Comparison of ENCODE assay signal across 11 cellular contexts in the genomic region with DNA sequence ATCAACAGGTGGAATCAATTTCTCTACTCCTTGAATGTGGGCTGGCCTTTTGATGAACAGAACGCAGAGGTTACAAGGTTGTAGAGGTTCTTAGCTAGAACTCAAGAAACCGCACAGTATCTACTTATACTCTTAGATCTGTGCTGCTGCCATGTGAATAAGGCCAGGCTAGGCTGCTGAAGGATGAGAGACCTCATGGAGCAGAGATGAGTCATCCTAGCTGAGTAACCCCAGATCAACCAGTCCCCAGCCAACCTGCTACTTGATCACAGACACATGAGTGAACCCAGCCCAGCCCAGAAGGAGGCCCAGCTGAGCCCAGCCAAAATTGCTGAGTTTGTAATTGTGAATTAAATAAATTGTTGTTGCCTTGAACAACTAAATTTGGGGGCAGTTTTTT. TPM values are rescaled to one million over a fixed set of nuclear protein-coding genes. Genes with fewer than 3 reads are reported as not detected.
DNase-seq lines count a peak whose midpoint lies in the region; TF ChIP-seq lines count a peak whose summit lies in the region.
"Had no signal": no experiment of that assay in that cellular context is flagged by ENCODE, and none has a peak within 500 bp of the region (broad histone marks: within the 10 kb centered on the region; RNA-seq: fewer than 3 reads in every experiment).

No MANE protein-coding gene starts in this region.

- H3K4me3 ChIP-seq in vagina, result no peak overlapping the region
- H3K4me3 ChIP-seq in mesenchymal stem cell (ENCODE audit: insufficient read depth in 1 of 2, low read depth in 1 of 2, low read length in 2 of 2), result no peak overlapping the region
- H3K4me3 ChIP-seq: ovary had no signal

- H3K36me3 ChIP-seq in vagina (no peaks in the 10 kb centered on the region), mesenchymal stem cell (ENCODE audit: control insufficient read depth in 1 of 2, insufficient read depth in 2 of 2, low read depth in 1 of 2, low read length in 2 of 2) (no peaks in the 10 kb centered on the region)
- H3K36me3 ChIP-seq: ovary had no signal

- H2BK5ac ChIP-seq in mesenchymal stem cell (ENCODE audit: low read depth, low read length, poor library complexity, severe bottlenecking), result no peak overlapping the region

- peaks cover 21% of the 10 kb centered on the region for H3K9me3 Mint-ChIP-seq in activated T-helper 2 cell treated with anti-CD3 and anti-CD28 coated beads, Interferon-gamma antibody, Interleukin-2, Interleukin-4, amounts not matched to agents 10 μg/mL and 5 μg/mL and 100 μg/mL, durations not matched to agents 14 hours and 24 hours and 36 hours

- H2AFZ ChIP-seq in mesenchymal stem cell (ENCODE audit: low read depth, low read length), result no peak overlapping the region

- H3K27ac Mint-ChIP-seq in activated T-helper 2 cell treated with anti-CD3 and anti-CD28 coated beads, Interferon-gamma antibody, Interleukin-2, Interleukin-4, amounts not matched to agents 10 μg/mL and 5 μg/mL and 100 μg/mL, durations not matched to agents 14 hours and 24 hours and 36 hours, result peak overlapping the region; percentile 78
- H3K27ac Mint-ChIP-seq: stimulated activated naive CD8-positive, alpha-beta T cell treated with anti-CD3 and anti-CD28 coated beads, Interleukin-15, Interleukin-2, amounts not matched to agents 100 ng/mL and 50 ng/mL, for 24 hours had no signal

- peak overlapping the region; percentile 19 for H3K4me3 Mint-ChIP-seq in activated T-helper 2 cell treated with anti-CD3 and anti-CD28 coated beads, Interferon-gamma antibody, Interleukin-2, Interleukin-4, amounts not matched to agents 10 μg/mL and 5 μg/mL and 100 μg/mL, durations not matched to agents 14 hours and 24 hours and 36 hours (ENCODE audit: low read depth)
- H3K4me3 Mint-ChIP-seq: stimulated activated naive CD8-positive, alpha-beta T cell treated with anti-CD3 and anti-CD28 coated beads, Interleukin-15, Interleukin-2, amounts not matched to agents 100 ng/mL and 50 ng/mL, for 24 hours had no signal

- no peak overlapping the region for H3K23ac ChIP-seq in mesenchymal stem cell (ENCODE audit: low read length in 2 of 2)

- H3K4me1 ChIP-seq in vagina (no peaks in the 10 kb centered on the region), mesenchymal stem cell (ENCODE audit: control insufficient read depth, insufficient read depth, low read depth, low read length) (peaks cover 2% of the 10 kb centered on the region)

- H2BK12ac ChIP-seq in mesenchymal stem cell (ENCODE audit: low read length in 2 of 2), result no peak overlapping the region

- no peak for TF ChIP-seq CTCF in vagina (IDR thresholded peaks at IDR 0.05)

- no peak overlapping the region for H2AK5ac ChIP-seq in mesenchymal stem cell (ENCODE audit: low read length, severe bottlenecking)

- no peaks in the 10 kb centered on the region for H3K27me3 Mint-ChIP-seq in activated T-helper 2 cell treated with anti-CD3 and anti-CD28 coated beads, Interferon-gamma antibody, Interleukin-2, Interleukin-4, amounts not matched to agents 10 μg/mL and 5 μg/mL and 100 μg/mL, durations not matched to agents 14 hours and 24 hours and 36 hours (ENCODE audit: low read depth)

- no peak overlapping the region for H3K18ac ChIP-seq in mesenchymal stem cell (ENCODE audit: low read depth in 1 of 2, low read length in 2 of 2)

- no peak overlapping the region for H4K91ac ChIP-seq in mesenchymal stem cell (ENCODE audit: low read length)

- no peak overlapping the region for H3K4me2 ChIP-seq in mesenchymal stem cell (ENCODE audit: low read length, poor library complexity, severe bottlenecking)

- H3K36me3 Mint-ChIP-seq in activated T-helper 2 cell treated with anti-CD3 and anti-CD28 coated beads, Interferon-gamma antibody, Interleukin-2, Interleukin-4, amounts not matched to agents 10 μg/mL and 5 μg/mL and 100 μg/mL, durations not matched to agents 14 hours and 24 hours and 36 hours (ENCODE audit: low read depth), result peaks cover 25% of the 10 kb centered on the region

- H2BK15ac ChIP-seq in mesenchymal stem cell (ENCODE audit: low read depth, poor library complexity, severe bottlenecking), result no peak overlapping the region

- no peak overlapping the region for H4K8ac ChIP-seq in mesenchymal stem cell (ENCODE audit: low read length)

- no peak overlapping the region for H3K9ac ChIP-seq in mesenchymal stem cell (ENCODE audit: low read length)

- H3K27ac ChIP-seq in vagina, result no peak overlapping the region
- H3K27ac ChIP-seq in mesenchymal stem cell (ENCODE audit: low read length, poor library complexity, severe bottlenecking), result no peak overlapping the region
- H3K27ac ChIP-seq: ovary had no signal

- peaks cover 48% of the 10 kb centered on the region for H3K4me1 Mint-ChIP-seq in activated T-helper 2 cell treated with anti-CD3 and anti-CD28 coated beads, Interferon-gamma antibody, Interleukin-2, Interleukin-4, amounts not matched to agents 10 μg/mL and 5 μg/mL and 100 μg/mL, durations not matched to agents 14 hours and 24 hours and 36 hours (ENCODE audit: low read depth)

- 90% methylated on average over 2 of the region's 2 CpGs for WGBS in mesenchymal stem cell

- H3K27me3 ChIP-seq in vagina (no peaks in the 10 kb centered on the region), mesenchymal stem cell (ENCODE audit: control insufficient read depth in 1 of 2, insufficient read depth in 1 of 2, low read length in 2 of 2) (no peaks in the 10 kb centered on the region)
- H3K27me3 ChIP-seq: ovary had no signal

- TF ChIP-seq POLR2A in vagina (IDR thresholded peaks at IDR 0.05), result no peak

- intact Hi-C loops in activated T-helper 2 cell treated with anti-CD3 and anti-CD28 coated beads, Interferon-gamma antibody, Interleukin-2, Interleukin-4, amounts not matched to agents 10 μg/mL and 5 μg/mL and 100 μg/mL, durations not matched to agents 14 hours and 24 hours and 36 hours (cut with micrococcal nuclease), result loop anchor here (1.0 kb wide), 1 partner anchor 9 kb away; no protein-coding TSS in a partner anchor
- intact Hi-C loops in vagina (cut with DNase I), result no loop called here

- DNase-seq in NCI-H2029 (lab: John Stamatoyannopoulos, UW) (peak; percentile 21), NCI-H2029 treated with DMSO at 0.1 percent for 48 hours (lab: John Stamatoyannopoulos, UW) (no peak), MV-4-11 (lab: John Stamatoyannopoulos, UW) (peak; percentile 23), vagina (ENCODE audit: extremely low spot score in 2 of 2) (no peak), mesenchymal stem cell (no peak), activated gamma-delta T cell treated with Interleukin-2 at 50 U/mL for 16 hours (no peak)
- DNase-seq in activated T-helper 2 cell treated with anti-CD3 and anti-CD28 coated beads, Interferon-gamma antibody, Interleukin-2, Interleukin-4, amounts not matched to agents 10 μg/mL and 5 μg/mL and 100 μg/mL, durations not matched to agents 14 hours and 24 hours and 36 hours (ENCODE audit: low spot score), result peak; percentile 62
- DNase-seq in stimulated activated CD4-positive, alpha-beta T cell treated with anti-CD3 and anti-CD28 coated beads, Interleukin-2, amount 100 ng/mL, for 4 hours (ENCODE audit: low read depth), result peak; percentile 9
- DNase-seq: NCI-H187 treated with DMSO at 0.1 percent for 48 hours, ovary had no signal

- H3K4ac ChIP-seq in mesenchymal stem cell (ENCODE audit: low read depth in 1 of 2, low read length in 2 of 2), result no peak overlapping the region

- no peak overlapping the region for H2BK120ac ChIP-seq in mesenchymal stem cell (ENCODE audit: low read depth, low read length)

- H3K9me3 ChIP-seq in vagina (no peaks in the 10 kb centered on the region), mesenchymal stem cell (ENCODE audit: control insufficient read depth, low read length) (peaks cover 8% of the 10 kb centered on the region)
- H3K9me3 ChIP-seq: ovary had no signal

- no peak overlapping the region for H3K14ac ChIP-seq in mesenchymal stem cell (ENCODE audit: low read length in 2 of 2)

- H3K79me1 ChIP-seq in mesenchymal stem cell (replicated peaks; ENCODE audit: low read length, poor library complexity, severe bottlenecking), result no peaks in the 10 kb centered on the region

RNA-seq across cellular contexts. Expression of gene BCAR3, which starts 35.3 kb away (rescaled TPM):
- total RNA-seq in activated T-helper 2 cell treated with anti-CD3 and anti-CD28 coated beads, Interferon-gamma antibody, Interleukin-2, Interleukin-4, amounts not matched to agents 10 μg/mL and 5 μg/mL and 100 μg/mL, durations not matched to agents 14 hours and 24 hours and 36 hours, result 8.1 and 9.4 TPM in 2 replicates
- 22.8 TPM for total RNA-seq in vagina
- 23.6 TPM for polyA plus RNA-seq in mesenchymal stem cell (2013, experiment 1 of 2)
- polyA plus RNA-seq in mesenchymal stem cell (2013, experiment 2 of 2), result 22.7 TPM

Comparison
In these comparisons a context has a peak if more than half of its experiments do, and no peak if none do; other contexts are left out.
1. DNase-seq: peak in NCI-H2029 (single experiment), MV-4-11 (single experiment), activated T-helper 2 cell treated with anti-CD3 and anti-CD28 coated beads, Interferon-gamma antibody, Interleukin-2, Interleukin-4, amounts not matched to agents 10 μg/mL and 5 μg/mL and 100 μg/mL, durations not matched to agents 14 hours and 24 hours and 36 hours (single experiment) and stimulated activated CD4-positive, alpha-beta T cell treated with anti-CD3 and anti-CD28 coated beads, Interleukin-2, amount 100 ng/mL, for 4 hours (single experiment); none in NCI-H2029 treated with DMSO at 0.1 percent for 48 hours (single experiment), vagina (0 of 2), mesenchymal stem cell (single experiment) and activated gamma-delta T cell treated with Interleukin-2 at 50 U/mL for 16 hours (single experiment).